In the genomic region with DNA sequence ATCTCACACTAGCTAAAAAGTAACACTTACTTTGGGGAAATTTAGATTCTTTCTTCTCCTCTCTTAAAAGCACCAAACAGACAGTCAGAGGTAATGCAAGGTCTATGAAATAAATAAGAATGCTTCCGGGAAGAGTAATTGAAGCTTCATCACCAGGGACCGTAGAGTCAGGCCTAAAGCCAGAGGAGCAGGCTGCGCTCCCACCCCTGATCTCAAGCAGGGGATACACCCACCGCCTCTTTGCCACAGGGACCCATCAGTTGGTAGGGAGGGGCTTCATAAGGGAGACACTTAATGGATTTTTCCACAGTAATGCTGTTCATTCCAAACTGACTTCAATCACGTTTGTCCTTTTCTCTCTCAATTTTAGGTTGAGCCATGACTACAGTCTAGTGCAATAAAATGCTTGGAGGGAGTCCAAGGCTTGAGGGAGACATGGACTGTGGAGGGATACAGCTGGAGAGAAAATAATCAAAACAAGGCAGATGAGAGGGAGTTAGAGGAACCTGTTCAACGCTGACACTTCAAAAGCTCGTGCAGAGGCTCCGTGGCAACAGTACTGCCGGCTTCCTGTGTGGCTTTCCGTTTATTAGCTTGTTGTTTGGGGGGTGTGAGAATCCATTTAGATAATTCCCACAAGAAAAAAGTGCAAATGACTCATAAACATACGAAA, we compare ENCODE assay signal across 9 cellular contexts.
DNase-seq lines count a peak whose midpoint lies in the region; ATAC-seq, FAIRE-seq and TF ChIP-seq lines count a peak whose summit lies in the region.
"Had no signal": no experiment of that assay in that cellular context is flagged by ENCODE, and none has a peak within 500 bp of the region (broad histone marks: within the 10 kb centered on the region; RNA-seq: fewer than 3 reads in every experiment).

No MANE protein-coding gene starts in this region.

- H3K27ac ChIP-seq in RWPE1, result no peak overlapping the region

- DNase-seq in EL, result peak; percentile 55
- peak; percentile 65 for DNase-seq in NCI-H187 (lab: John Stamatoyannopoulos, UW)
- no peak for DNase-seq in bronchial epithelial cell (ENCODE audit: low read depth)
- DNase-seq in omental fat pad (ENCODE audit: low spot score), result no peak
- no peak for DNase-seq in HEK293T (ENCODE audit: extremely low spot score)
- no peak for DNase-seq in RWPE1 (ENCODE audit: low spot score)
- DNase-seq: cortex of kidney, hypothalamus had no signal

- FAIRE-seq in bronchial epithelial cell (lab: Jason Lieb, UNC), result peak; percentile 23

- ATAC-seq in omental fat pad (ENCODE audit: low FRiP score) (peak; percentile 75), HG03432 (IDR thresholded peaks at IDR 0.05; ENCODE audit: unreplicated experiment) (no peak)

- no peak for TF ChIP-seq CTCF in bronchial epithelial cell (IDR thresholded peaks at IDR 0.05; ENCODE audit: insufficient read depth, low read length, severe bottlenecking)
- no peak for TF ChIP-seq CTCF in omental fat pad (IDR thresholded peaks at IDR 0.05)
- no peak for TF ChIP-seq CTCF in RWPE1 (conservative IDR thresholded peaks at IDR 0.05; ENCODE audit: low read depth)

- H3K36me3 ChIP-seq in bronchial epithelial cell (ENCODE audit: control insufficient read depth, insufficient read depth, low read length), result no peaks in the 10 kb centered on the region

- POLR2A ChIA-PET in HEK293T (lab: Yijun Ruan, JAX), result no interaction called here
- POLR2A ChIA-PET in RWPE1 (lab: Yijun Ruan, JAX; ENCODE audit: low non-redundant PET), result no interaction called here

- CTCF ChIA-PET in HEK293T (lab: Yijun Ruan, JAX) (no interaction called here), RWPE1 (lab: Yijun Ruan, JAX) (no interaction called here)

- no peaks in the 10 kb centered on the region for H3K27me3 ChIP-seq in bronchial epithelial cell (ENCODE audit: control insufficient read depth, insufficient read depth, low read length)

- no peak overlapping the region for H3K4me3 ChIP-seq in bronchial epithelial cell (ENCODE audit: low read depth, low read length)

TF ChIP-seq in HEK293T, 16 proteins besides CTCF, POLR2A, EP300 and RAD21:
- TF ChIP-seq SP1 (IDR thresholded peaks at IDR 0.05) (no peak), PKNOX1 (IDR thresholded peaks at IDR 0.05) (no peak), FOXM1 (IDR thresholded peaks at IDR 0.05; ENCODE audit: borderline replicate concordance) (no peak), ELF4 (IDR thresholded peaks at IDR 0.05) (no peak), CTBP1 (IDR thresholded peaks at IDR 0.05; ENCODE audit: borderline replicate concordance) (no peak), FOXK2 (IDR thresholded peaks at IDR 0.05) (no peak), SUZ12 (IDR thresholded peaks at IDR 0.05) (no peak), TARDBP (IDR thresholded peaks at IDR 0.05) (no peak), FOXA1 (IDR thresholded peaks at IDR 0.05) (no peak), NFRKB (IDR thresholded peaks at IDR 0.05) (no peak), BHLHE40 (IDR thresholded peaks at IDR 0.05; ENCODE audit: borderline replicate concordance) (no peak)

Comparison
In these comparisons a context has a peak if more than half of its experiments do, and no peak if none do; other contexts are left out.
1. DNase-seq: peak in EL (single experiment) and NCI-H187 (2 of 2); none in bronchial epithelial cell (single experiment), omental fat pad (single experiment), HEK293T (single experiment) and RWPE1 (single experiment).